Comparison of ENCODE assay signal across 9 cellular contexts in genomic region chr4:190107766-190108485, GRCh38. TPM values are rescaled to one million over a fixed set of nuclear protein-coding genes. Genes with fewer than 3 reads are reported as not detected.
"Had no signal": no experiment of that assay in that cellular context is flagged by ENCODE, and none has a peak within 500 bp of the region (broad histone marks: within the 10 kb centered on the region; RNA-seq: fewer than 3 reads in every experiment).

No MANE protein-coding gene starts in this region.

RNA-seq across cellular contexts. Expression of gene DBET, which starts 43.6 kb away (rescaled TPM):
- total RNA-seq: activated CD4-positive, alpha-beta memory T cell treated with anti-CD3 and anti-CD28 coated beads for 36 hours; adrenal gland; epithelial cell of proximal tubule; mucosa of gallbladder; naive thymus-derived CD8-positive, alpha-beta T cell; psoas muscle; T-helper 17 cell; tibial nerve had no signal
- polyA plus RNA-seq: adrenal gland; keratinocyte; naive thymus-derived CD8-positive, alpha-beta T cell; psoas muscle had no signal
